In genomic region chr3:52493232-52494017, GRCh38 we compare ENCODE assay signal across 20 cellular contexts. TPM values are rescaled to one million over a fixed set of nuclear protein-coding genes. Genes with fewer than 3 reads are reported as not detected.
A peak's percentile ranks its signal among the peaks of the same experiment; 100 is the strongest.
DNase-seq lines count a peak whose midpoint lies in the region; ATAC-seq, FAIRE-seq and TF ChIP-seq lines count a peak whose summit lies in the region.
"Had no signal": no experiment of that assay in that cellular context is flagged by ENCODE, and none has a peak within 500 bp of the region (broad histone marks: within the 10 kb centered on the region; RNA-seq: fewer than 3 reads in every experiment).

No MANE protein-coding gene starts in this region.

- H3K18ac ChIP-seq in H1 (ENCODE audit: extremely low read depth, low read length), result no peak overlapping the region

- TF ChIP-seq CTCF in RWPE1 (conservative IDR thresholded peaks at IDR 0.05; ENCODE audit: low read depth), result no peak
- no peak for TF ChIP-seq CTCF in H1 (IDR thresholded peaks at IDR 0.05; ENCODE audit: control extremely low read depth in 1 of 3, insufficient read depth in 1 of 3, low read depth in 1 of 3, low read length in 3 of 3)
- no peak for TF ChIP-seq CTCF in upper lobe of right lung (IDR thresholded peaks at IDR 0.05)
- no peak for TF ChIP-seq CTCF in gastroesophageal sphincter (IDR thresholded peaks at IDR 0.05)

- no peak overlapping the region for H2BK20ac ChIP-seq in H1 (ENCODE audit: low read length)

- no peaks in the 10 kb centered on the region for H3K79me2 ChIP-seq in H1 (ENCODE audit: control insufficient read depth in 1 of 2, insufficient read depth in 2 of 2, low read length in 2 of 2)

- no peak overlapping the region for H3K56ac ChIP-seq in H1 (replicated peaks; ENCODE audit: insufficient read length, low read depth, low read length)

- no peaks in the 10 kb centered on the region; the same call in 1 of the 2 replicates for H3K79me1 ChIP-seq in H1 (ENCODE audit: low read depth, low read length)

- no peak overlapping the region for H2AFZ ChIP-seq in H1 (ENCODE audit: low read length)

- no peak overlapping the region for H2BK15ac ChIP-seq in H1 (ENCODE audit: low read length)

- intact Hi-C loops in Right ventricle myocardium inferior (cut with DNase I), result loop anchor here (5.0 kb wide), 1 partner anchor 34 kb away; no protein-coding TSS in a partner anchor
- intact Hi-C loops in left ventricle myocardium superior (cut with micrococcal nuclease), result no loop called here
- intact Hi-C loops in upper lobe of right lung (cut with DNase I), result no loop called here

- peak overlapping the region; percentile 53 for H3K27ac ChIP-seq in RWPE1
- no peak overlapping the region for H3K27ac ChIP-seq in H1 (ENCODE audit: low read depth, low read length)
- H3K27ac ChIP-seq in upper lobe of right lung, result peak overlapping the region; percentile 30
- H3K27ac ChIP-seq in gastroesophageal sphincter, result peak overlapping the region in 2 of 4 donors; percentile 76 to 78
- H3K27ac ChIP-seq: C4-2B had no signal

- no peak overlapping the region for H3K23ac ChIP-seq in H1 (ENCODE audit: insufficient read length)

- no peak overlapping the region for H2BK12ac ChIP-seq in H1 (ENCODE audit: low read depth, low read length)

- H4K91ac ChIP-seq in H1 (replicated peaks; ENCODE audit: insufficient read length, low read length), result no peak overlapping the region

- peaks cover 0 to 16% of the 10 kb centered on the region in 2 experiments for H4K20me1 ChIP-seq in H1 (replicated peaks in 1 of 2; ENCODE audit: control insufficient read depth in 1 of 2, insufficient read depth in 2 of 2, low read length in 2 of 2)

- 0 out of 3 replicates have a peak, but pooled peaks of 1 of the 2 experiments have one; percentile 24 for TF ChIP-seq POLR2A in H1 (IDR thresholded peaks at IDR 0.05; ENCODE audit: control extremely low read depth in 1 of 2, low read depth in 2 of 2, low read length in 2 of 2)
- no peak for TF ChIP-seq POLR2A in gastroesophageal sphincter (IDR thresholded peaks at IDR 0.05)

- no peaks in the 10 kb centered on the region for H3K23me2 ChIP-seq in H1 (ENCODE audit: low read depth, low read length)

- TF ChIP-seq RAD21 in H1 (IDR thresholded peaks at IDR 0.05 in 1 of 2, conservative IDR thresholded peaks at IDR 0.05 in 1 of 2; ENCODE audit: low read depth in 2 of 2, low read length in 2 of 2), result no peak

- H3K36me3 ChIP-seq in H1 (ENCODE audit: control insufficient read depth in 2 of 4, insufficient read depth in 4 of 4, low read length in 3 of 4), result peaks cover 14 to 40% (median 31%) of the 10 kb centered on the region in 4 experiments
- peaks cover 47% of the 10 kb centered on the region for H3K36me3 ChIP-seq in upper lobe of right lung
- H3K36me3 ChIP-seq in gastroesophageal sphincter, result peaks cover 0 to 55% of the 10 kb centered on the region in 2 donors

- CTCF ChIA-PET in RWPE1 (lab: Yijun Ruan, JAX) (no interaction called here), H1 (lab: Charles Lee; ENCODE audit: partially characterized antibody) (interaction anchor here (1.1 kb wide), 1 partner anchor 12 kb away, joined by 3 read pairs; no protein-coding TSS in a partner anchor)

- peak; percentile 68 for DNase-seq in Right ventricle myocardium inferior (ENCODE audit: missing footprints)
- DNase-seq in left ventricle myocardium superior, result no peak
- no peak for DNase-seq in RWPE1 (ENCODE audit: low spot score)
- DNase-seq in H1 (ENCODE audit: low read depth in 1 of 2, low spot score in 2 of 2), result no peak
- no peak for DNase-seq in upper lobe of right lung
- no peak for DNase-seq in activated T-cell treated with anti-CD3 and anti-CD28 coated beads, Interleukin-2, amount 50 U/mL, for 48 hours
- DNase-seq: COR-L47, EL, H9, KBM-7, NCI-H1436, NCI-H2029, NCI-H2171, NCI-H446, NCI-H69, OCI-M1 had no signal

- no peak overlapping the region for H2BK120ac ChIP-seq in H1 (replicated peaks; ENCODE audit: low read depth, low read length)

- no peak overlapping the region for H2BK5ac ChIP-seq in H1 (ENCODE audit: low read depth, low read length)

- no peak overlapping the region for H3K4me2 ChIP-seq in H1 (ENCODE audit: insufficient read depth in 1 of 2, low read depth in 2 of 2, low read length in 2 of 2)

- no peak overlapping the region for H2AK5ac ChIP-seq in H1 (ENCODE audit: low read depth, low read length)

- H3K4ac ChIP-seq in H1 (replicated peaks; ENCODE audit: insufficient read length, low read depth, low read length), result no peak overlapping the region

- H4K5ac ChIP-seq in H1 (ENCODE audit: insufficient read length, low read depth, low read length), result no peak overlapping the region

- peaks cover 0 to 6% (median under 1%) of the 10 kb centered on the region in 4 experiments; a peak in 3 of 7 replicates for H3K4me1 ChIP-seq in H1 (replicated peaks in 1 of 4; ENCODE audit: control insufficient read depth in 3 of 4, insufficient read depth in 4 of 4, low read length in 3 of 4)
- H3K4me1 ChIP-seq in upper lobe of right lung, result peaks cover 48% of the 10 kb centered on the region
- H3K4me1 ChIP-seq in gastroesophageal sphincter, result peaks cover 0 to 78% (median 6%) of the 10 kb centered on the region in 3 donors

- no peak for TF ChIP-seq EP300 in H1 (IDR thresholded peaks at IDR 0.05; ENCODE audit: borderline replicate concordance in 1 of 2, low read depth in 2 of 2, low read length in 2 of 2)
- no peak for TF ChIP-seq EP300 in gastroesophageal sphincter (IDR thresholded peaks at IDR 0.05)

- POLR2A ChIA-PET in RWPE1 (lab: Yijun Ruan, JAX; ENCODE audit: low non-redundant PET) (no interaction called here), H1 (lab: Charles Lee; ENCODE audit: partially characterized antibody) (interaction anchor here (1.9 kb wide), 1 partner anchor 30 kb away, joined by 5 read pairs; no protein-coding TSS in a partner anchor)

- H3K9me3 ChIP-seq in H1 (ENCODE audit: insufficient read depth in 2 of 2, low read depth in 1 of 2, low read length in 1 of 2) (no peaks in the 10 kb centered on the region), upper lobe of right lung (no peaks in the 10 kb centered on the region), gastroesophageal sphincter (no peaks in the 10 kb centered on the region)

- ATAC-seq in Right ventricle myocardium inferior (no peak), left ventricle myocardium superior (no peak), upper lobe of right lung (peak; percentile 3), GM21526 (IDR thresholded peaks at IDR 0.05; ENCODE audit: low FRiP score, unreplicated experiment) (no peak), gastroesophageal sphincter (no peak)

- H3K4me3 ChIP-seq in H1 (ENCODE audit: extremely low read depth in 1 of 4, insufficient read depth in 2 of 4, low read depth in 3 of 4, low read length in 4 of 4), result no peak overlapping the region
- no peak overlapping the region for H3K4me3 ChIP-seq in upper lobe of right lung
- H3K4me3 ChIP-seq in gastroesophageal sphincter, result no peak overlapping the region

- 84% methylated on average over 6 of the region's 7 CpGs; no CpG with 5 or more reads in 1 of the 2 experiments for WGBS in H1 (ENCODE audit: extremely low coverage in 1 of 2, insufficient coverage in 1 of 2, insufficient read length in 1 of 2, insufficient replicate concordance in 2 of 2, low coverage in 1 of 2, low lambda C conversion rate in 2 of 2, missing lambda C conversion rate in 1 of 2), 2 experiments
- WGBS in gastroesophageal sphincter (ENCODE audit: low coverage in 1 of 2), 2 donors, result no CpG with 5 or more reads among the region's 7 CpGs

- H3K9ac ChIP-seq in H1 (replicated peaks in 1 of 4; ENCODE audit: extremely low read depth in 1 of 4, low read depth in 3 of 4, low read length in 3 of 4), result no peak overlapping the region; a peak in 1 of 7 replicates

- H4K8ac ChIP-seq in H1 (ENCODE audit: extremely low read depth, insufficient read depth, low read length), result 0 out of 2 replicates have a peak overlapping the region, but pooled peaks have one; percentile 0

- FAIRE-seq in H1 (lab: Jason Lieb, UNC), result no peak

- H3K27me3 ChIP-seq in H1 (replicated peaks in 1 of 4; ENCODE audit: control insufficient read depth in 3 of 4, extremely low read depth in 1 of 4, insufficient read depth in 3 of 4, low read length in 3 of 4), result no peaks in the 10 kb centered on the region; a peak in 1 of 7 replicates
- no peaks in the 10 kb centered on the region for H3K27me3 ChIP-seq in upper lobe of right lung
- no peaks in the 10 kb centered on the region for H3K27me3 ChIP-seq in gastroesophageal sphincter

- H3K14ac ChIP-seq in H1 (ENCODE audit: insufficient read length), result no peak overlapping the region

RNA-seq across cellular contexts. Expression of gene STAB1, which starts 1.7 kb away (rescaled TPM):
- total RNA-seq in Right ventricle myocardium inferior (88.1 TPM), left ventricle myocardium superior (69.7 TPM), upper lobe of right lung (152 TPM), gastroesophageal sphincter (100 to 1,000 TPM in 2 of 4 donors, 10 to 100 TPM in 2; 76.2 to 167 (median 95.8) TPM)
- total RNA-seq in H1 (2021; fragmentation: NEBNext Ultra II Directional; extraction: Animal tissue kit (Norgen Biotek cat#: 25700)), result 1.8 and 1.9 TPM in 2 replicates
- 1.0 and 1.3 TPM in 2 replicates for polyA plus RNA-seq in H1 (2011; rRNA removed)
- polyA plus RNA-seq in H1 (2011; cell fraction: cytosol; rRNA removed), result 0.78 TPM
- polyA plus RNA-seq in H1 (2011; cell fraction: nucleus; rRNA removed), result 3.9 TPM
- polyA plus RNA-seq in H1 (2012, experiment 1 of 2), result 0.64 to 1.5 TPM (median 1.2 TPM) in 4 replicates
- polyA plus RNA-seq in H1 (2012, experiment 2 of 2), result 0.62 TPM
- polyA plus RNA-seq in H1 (2013, experiment 1 of 2), result 1.2 TPM
- polyA plus RNA-seq in H1 (2013, experiment 2 of 2), result 0.99 TPM
- 0.85 and 1.4 TPM in 2 replicates for polyA minus RNA-seq in H1 (2011; rRNA and poly(A)+ RNA removed)
- polyA minus RNA-seq in H1 (2011; cell fraction: cytosol; rRNA and poly(A)+ RNA removed), result 1.7 TPM
- 2.0 TPM for polyA minus RNA-seq in H1 (2011; cell fraction: nucleus; rRNA and poly(A)+ RNA removed)

RNA-seq across cellular contexts. Expression of gene NISCH, which starts 38.0 kb away (rescaled TPM):
- total RNA-seq in Right ventricle myocardium inferior (45.6 TPM), left ventricle myocardium superior (48.3 TPM), upper lobe of right lung (94.6 TPM), gastroesophageal sphincter (10 to 100 TPM; 56.7 to 95.9 (median 78.9) TPM)
- 67.0 and 71.9 TPM in 2 replicates for total RNA-seq in H1 (2021; fragmentation: NEBNext Ultra II Directional; extraction: Animal tissue kit (Norgen Biotek cat#: 25700))
- 71.2 and 108 TPM in 2 replicates for polyA plus RNA-seq in H1 (2011; rRNA removed)
- 71.7 TPM for polyA plus RNA-seq in H1 (2011; cell fraction: cytosol; rRNA removed)
- 289 TPM for polyA plus RNA-seq in H1 (2011; cell fraction: nucleus; rRNA removed)
- 48.9 to 72.2 TPM (median 62.2 TPM) in 4 replicates for polyA plus RNA-seq in H1 (2012, experiment 1 of 2)
- polyA plus RNA-seq in H1 (2012, experiment 2 of 2), result 33.3 TPM
- 50.4 TPM for polyA plus RNA-seq in H1 (2013, experiment 1 of 2)
- 45.9 TPM for polyA plus RNA-seq in H1 (2013, experiment 2 of 2)
- polyA minus RNA-seq in H1 (2011; rRNA and poly(A)+ RNA removed), result 106 and 112 TPM in 2 replicates
- polyA minus RNA-seq in H1 (2011; cell fraction: cytosol; rRNA and poly(A)+ RNA removed), result 60.0 TPM
- polyA minus RNA-seq in H1 (2011; cell fraction: nucleus; rRNA and poly(A)+ RNA removed), result 121 TPM

RNA-seq across cellular contexts. Expression of gene TNNC1, which starts 39.6 kb away (rescaled TPM):
- 9,051 TPM for total RNA-seq in Right ventricle myocardium inferior
- total RNA-seq in left ventricle myocardium superior, result 8,945 TPM
- total RNA-seq in H1 (2021; fragmentation: NEBNext Ultra II Directional; extraction: Animal tissue kit (Norgen Biotek cat#: 25700)), result 5.8 and 9.5 TPM in 2 replicates
- polyA plus RNA-seq in H1 (2011; rRNA removed), result 16.4 and 18.5 TPM in 2 replicates
- 29.5 TPM for polyA plus RNA-seq in H1 (2011; cell fraction: cytosol; rRNA removed)
- 12.1 TPM for polyA plus RNA-seq in H1 (2011; cell fraction: nucleus; rRNA removed)
- polyA plus RNA-seq in H1 (2012, experiment 1 of 2), result 11.7 to 13.0 TPM (median 12.0 TPM) in 4 replicates
- 12.9 TPM for polyA plus RNA-seq in H1 (2012, experiment 2 of 2)
- 5.0 TPM for polyA plus RNA-seq in H1 (2013, experiment 1 of 2)
- 4.6 TPM for polyA plus RNA-seq in H1 (2013, experiment 2 of 2)
- 2.8 and 5.0 TPM in 2 replicates for polyA minus RNA-seq in H1 (2011; rRNA and poly(A)+ RNA removed)
- 4.1 TPM for polyA minus RNA-seq in H1 (2011; cell fraction: cytosol; rRNA and poly(A)+ RNA removed)
- polyA minus RNA-seq in H1 (2011; cell fraction: nucleus; rRNA and poly(A)+ RNA removed), result 5.0 TPM
- total RNA-seq in upper lobe of right lung, result 88.9 TPM
- 1 to 10 TPM in 3 of 4 donors, not detected in 1; 1.9 to 4.6 (median 2.4) TPM for total RNA-seq in gastroesophageal sphincter
- total RNA-seq: A673 had no signal

RNA-seq across cellular contexts. Expression of gene NT5DC2, which starts 40.2 kb away (rescaled TPM):
- total RNA-seq in Right ventricle myocardium inferior (105 TPM), left ventricle myocardium superior (68.3 TPM), upper lobe of right lung (39.7 TPM), gastroesophageal sphincter (10 to 100 TPM; 21.7 to 69.5 (median 34.7) TPM)
- 331 and 367 TPM in 2 replicates for total RNA-seq in H1 (2021; fragmentation: NEBNext Ultra II Directional; extraction: Animal tissue kit (Norgen Biotek cat#: 25700))
- polyA plus RNA-seq in H1 (2011; rRNA removed), result 477 and 618 TPM in 2 replicates
- 370 TPM for polyA plus RNA-seq in H1 (2011; cell fraction: cytosol; rRNA removed)
- 830 TPM for polyA plus RNA-seq in H1 (2011; cell fraction: nucleus; rRNA removed)
- 216 to 416 TPM (median 397 TPM) in 4 replicates for polyA plus RNA-seq in H1 (2012, experiment 1 of 2)
- 335 TPM for polyA plus RNA-seq in H1 (2012, experiment 2 of 2)
- polyA plus RNA-seq in H1 (2013, experiment 1 of 2), result 241 TPM
- polyA plus RNA-seq in H1 (2013, experiment 2 of 2), result 226 TPM
- 308 and 331 TPM in 2 replicates for polyA minus RNA-seq in H1 (2011; rRNA and poly(A)+ RNA removed)
- 233 TPM for polyA minus RNA-seq in H1 (2011; cell fraction: cytosol; rRNA and poly(A)+ RNA removed)
- 167 TPM for polyA minus RNA-seq in H1 (2011; cell fraction: nucleus; rRNA and poly(A)+ RNA removed)

RNA-seq across cellular contexts. Expression of gene UQCC5, which starts 43.0 kb away (rescaled TPM):
- 71.1 TPM for total RNA-seq in Right ventricle myocardium inferior
- total RNA-seq in left ventricle myocardium superior, result 58.7 TPM
- total RNA-seq in H1 (2021; fragmentation: NEBNext Ultra II Directional; extraction: Animal tissue kit (Norgen Biotek cat#: 25700)), result 37.7 and 39.3 TPM in 2 replicates
- polyA plus RNA-seq in H1 (2011; rRNA removed), result 35.0 and 45.0 TPM in 2 replicates
- 55.7 TPM for polyA plus RNA-seq in H1 (2011; cell fraction: cytosol; rRNA removed)
- polyA plus RNA-seq in H1 (2011; cell fraction: nucleus; rRNA removed), result 59.8 TPM
- 33.1 to 135 TPM (median 91.0 TPM) in 4 replicates for polyA plus RNA-seq in H1 (2012, experiment 1 of 2)
- polyA plus RNA-seq in H1 (2012, experiment 2 of 2), result 63.3 TPM
- 68.6 TPM for polyA plus RNA-seq in H1 (2013, experiment 1 of 2)
- 73.4 TPM for polyA plus RNA-seq in H1 (2013, experiment 2 of 2)
- polyA minus RNA-seq in H1 (2011; rRNA and poly(A)+ RNA removed), result 4.8 and 5.1 TPM in 2 replicates
- polyA minus RNA-seq in H1 (2011; cell fraction: cytosol; rRNA and poly(A)+ RNA removed), result 14.8 TPM
- polyA minus RNA-seq in H1 (2011; cell fraction: nucleus; rRNA and poly(A)+ RNA removed), result 25.4 TPM
- total RNA-seq in upper lobe of right lung, result 16.6 TPM
- total RNA-seq in gastroesophageal sphincter, result 10 to 100 TPM in 2 of 4 donors, 1 to 10 TPM in 2; 1.9 to 47.5 (median 18.7) TPM

Comparison
In these comparisons a context has a peak if more than half of its experiments do, and no peak if none do; other contexts are left out.
1. RNA of gene STAB1, which starts 1.7 kb away (total RNA-seq): 152 TPM in upper lobe of right lung (single experiment), 76.2 to 167 TPM in gastroesophageal sphincter, 88.1 TPM in Right ventricle myocardium inferior (single experiment) and 69.7 TPM in left ventricle myocardium superior (single experiment); 1.8 to 1.9 TPM in H1; every median in the first group is over 10 times any median in the second.
2. RNA of gene TNNC1, which starts 39.6 kb away (total RNA-seq): 9,051 TPM in Right ventricle myocardium inferior (single experiment) and 8,945 TPM in left ventricle myocardium superior (single experiment); 88.9 TPM in upper lobe of right lung (single experiment), 5.8 to 9.5 TPM in H1 and 1.9 to 4.6 TPM in gastroesophageal sphincter; every median in the first group is over 10 times any median in the second.